ENCODE assay signal across 1 cellular context in genomic region chr9:91532325-91532724, GRCh38.
TF ChIP-seq lines count a peak whose summit lies in the region.

No MANE protein-coding gene starts in this region.

TF ChIP-seq in K562, 482 proteins besides CTCF, POLR2A, EP300 and RAD21 (continued from another document):
- TF ChIP-seq TRIM25 (IDR thresholded peaks at IDR 0.05; ENCODE audit: borderline replicate concordance) (no peak), RNF2 (IDR thresholded peaks at IDR 0.05) (no peak)
